In genomic region chr1:112990271-112990670, GRCh38 we compare ENCODE assay signal across 23 cellular contexts.
"Had no signal": no experiment of that assay in that cellular context is flagged by ENCODE, and none has a peak within 500 bp of the region (broad histone marks: within the 10 kb centered on the region; RNA-seq: fewer than 3 reads in every experiment).

No MANE protein-coding gene starts in this region.

- H3K27me3 ChIP-seq: heart left ventricle, right lobe of liver, tibial artery, upper lobe of left lung, uterus had no signal

- H3K27ac ChIP-seq: lower lobe of right lung, parathyroid adenoma, prostate gland, right lobe of liver, tibial artery, upper lobe of left lung, uterus had no signal

- H3K79me2 ChIP-seq: parathyroid adenoma had no signal

- H3K27ac Mint-ChIP-seq: nephron; stimulated activated effector memory CD8-positive, alpha-beta T cell treated with anti-CD3 and anti-CD28 coated beads, Interleukin-12 subunit alpha, Interleukin-12 subunit beta, amount 100 ng/mL, for 72 hours; stimulated activated naive CD8-positive, alpha-beta T cell treated with anti-CD3 and anti-CD28 coated beads, Interleukin-15, Interleukin-2, amounts not matched to agents 100 ng/mL and 50 ng/mL, for 24 hours had no signal

- H3K4me3 Mint-ChIP-seq: nephron; stimulated activated effector memory CD8-positive, alpha-beta T cell treated with anti-CD3 and anti-CD28 coated beads, Interleukin-12 subunit alpha, Interleukin-12 subunit beta, amount 100 ng/mL, for 72 hours; stimulated activated naive CD8-positive, alpha-beta T cell treated with anti-CD3 and anti-CD28 coated beads, Interleukin-15, Interleukin-2, amounts not matched to agents 100 ng/mL and 50 ng/mL, for 24 hours had no signal

- H3K9me3 Mint-ChIP-seq: nephron; stimulated activated effector memory CD8-positive, alpha-beta T cell treated with anti-CD3 and anti-CD28 coated beads, Interleukin-12 subunit alpha, Interleukin-12 subunit beta, amount 100 ng/mL, for 72 hours; stimulated activated naive CD8-positive, alpha-beta T cell treated with anti-CD3 and anti-CD28 coated beads, Interleukin-15, Interleukin-2, amounts not matched to agents 100 ng/mL and 50 ng/mL, for 24 hours had no signal

- H3K9ac ChIP-seq: parathyroid adenoma had no signal

- DNase-seq: cerebellar nuclear complex; dermis blood vessel endothelial cell; effector CD4-positive, alpha-beta T cell; foreskin melanocyte; heart left ventricle; hypothalamus; lower lobe of right lung; mesenchymal stem cell; midbrain; occipital lobe; retina; right lobe of liver; stimulated activated CD4-positive, alpha-beta T cell treated with anti-CD3 and anti-CD28 coated beads, Interleukin-4, amount 100 ng/mL, for 1 hour; stimulated activated CD8-positive, alpha-beta memory T cell treated with anti-CD3 and anti-CD28 coated beads, Interleukin-4, amount 100 ng/mL, for 48 hours; tibial artery; upper lobe of left lung; uterus had no signal

- H3K36me3 ChIP-seq: heart left ventricle, lower lobe of right lung, prostate gland, right lobe of liver, tibial artery, upper lobe of left lung, uterus had no signal

- ATAC-seq: heart left ventricle; left lobe of liver; lower lobe of right lung; right lobe of liver; stimulated activated effector memory CD8-positive, alpha-beta T cell treated with anti-CD3 and anti-CD28 coated beads, Interleukin-12 subunit alpha, Interleukin-12 subunit beta, amount 100 ng/mL, for 72 hours had no signal

- H3K4me3 ChIP-seq: heart left ventricle, lower lobe of right lung, prostate gland, right lobe of liver, tibial artery, upper lobe of left lung, uterus had no signal

- H3K9me3 ChIP-seq: heart left ventricle, lower lobe of right lung, prostate gland, right lobe of liver, tibial artery, upper lobe of left lung, uterus had no signal

- H2AFZ ChIP-seq: parathyroid adenoma had no signal

- H3K27me3 Mint-ChIP-seq: stimulated activated naive CD8-positive, alpha-beta T cell treated with anti-CD3 and anti-CD28 coated beads, Interleukin-15, Interleukin-2, amounts not matched to agents 100 ng/mL and 50 ng/mL, for 24 hours had no signal

- H3K4me1 ChIP-seq: parathyroid adenoma, prostate gland, upper lobe of left lung, uterus had no signal

- H3K36me3 Mint-ChIP-seq: stimulated activated effector memory CD8-positive, alpha-beta T cell treated with anti-CD3 and anti-CD28 coated beads, Interleukin-12 subunit alpha, Interleukin-12 subunit beta, amount 100 ng/mL, for 72 hours had no signal

- H3K4me1 Mint-ChIP-seq: stimulated activated effector memory CD8-positive, alpha-beta T cell treated with anti-CD3 and anti-CD28 coated beads, Interleukin-12 subunit alpha, Interleukin-12 subunit beta, amount 100 ng/mL, for 72 hours had no signal
